In genomic region chr9:124770359-124771020, GRCh38 we compare ENCODE assay signal across 8 cellular contexts.
DNase-seq lines count a peak whose midpoint lies in the region; ATAC-seq and TF ChIP-seq lines count a peak whose summit lies in the region.

No MANE protein-coding gene starts in this region.

- H3K4me3 ChIP-seq in KMS-11 (IDR thresholded peaks at IDR 0.05; ENCODE audit: insufficient read depth, low read depth, low read length) (no peak overlapping the region), iPS-18a (ENCODE audit: low read length) (peak overlapping the region; percentile 89)

- peaks cover 32% of the 10 kb centered on the region for H3K4me1 Mint-ChIP-seq in activated naive CD8-positive, alpha-beta T cell (ENCODE audit: low read depth)

- no peaks in the 10 kb centered on the region for H3K9me3 Mint-ChIP-seq in activated naive CD8-positive, alpha-beta T cell (ENCODE audit: low read depth)

- H3K4me3 Mint-ChIP-seq in activated naive CD8-positive, alpha-beta T cell: peak overlapping the region; percentile 92

- H3K36me3 ChIP-seq in KMS-11 (ENCODE audit: insufficient read depth) (no peaks in the 10 kb centered on the region), iPS-18a (ENCODE audit: control insufficient read depth, low read depth, low read length) (no peaks in the 10 kb centered on the region)

- no peak for ATAC-seq in GM21529 (IDR thresholded peaks at IDR 0.05; ENCODE audit: unreplicated experiment)

- H3K9me3 ChIP-seq in iPS-18a (ENCODE audit: control insufficient read depth, low read depth, low read length): no peaks in the 10 kb centered on the region

- peak overlapping the region; percentile 90 for H2AFZ ChIP-seq in KMS-11 (ENCODE audit: low read depth)

- H3K27ac Mint-ChIP-seq in activated naive CD8-positive, alpha-beta T cell: no peak overlapping the region

- peak overlapping the region; percentile 88; the same call in 1 of the 2 replicates for H3K9ac ChIP-seq in KMS-11
- peak overlapping the region; percentile 91 for H3K9ac ChIP-seq in iPS-18a (ENCODE audit: low read length)

- H3K79me2 ChIP-seq in KMS-11 (ENCODE audit: insufficient read depth, low read depth): 0 out of 2 replicates have a peak, but pooled peaks cover 5% of the 10 kb centered on the region

- H3K4me1 ChIP-seq in KMS-11 (ENCODE audit: low read depth, poor library complexity, severe bottlenecking) (peaks cover 31% of the 10 kb centered on the region), iPS-18a (ENCODE audit: control insufficient read depth, low read depth, low read length) (peaks cover 39% of the 10 kb centered on the region)

- DNase-seq in DMS 273 (lab: John Stamatoyannopoulos, UW; ENCODE audit: unreplicated experiment): peak; percentile 67
- no peak for DNase-seq in DMS 273 treated with DMSO at 0.1 percent for 48 hours (lab: John Stamatoyannopoulos, UW)
- peak in 2 of 3 experiments; percentile 2 to 14 for DNase-seq in stimulated activated CD4-positive, alpha-beta T cell treated with anti-CD3 and anti-CD28 coated beads, TNF-alpha, amount 100 ng/mL, for 24 hours (ENCODE audit: low read depth in 3 of 3)
- DNase-seq in NCI-H226: no peak

- no peaks in the 10 kb centered on the region for H4K20me1 ChIP-seq in KMS-11 (ENCODE audit: insufficient read depth)

- H3K27me3 Mint-ChIP-seq in activated naive CD8-positive, alpha-beta T cell: peaks cover 54% of the 10 kb centered on the region

- H3K27me3 ChIP-seq in KMS-11 (ENCODE audit: insufficient read depth, low read depth): peaks cover 6% of the 10 kb centered on the region; the same call in 1 of the 2 replicates
- H3K27me3 ChIP-seq in iPS-18a (ENCODE audit: control insufficient read depth, insufficient read depth, low read length): peaks cover 21% of the 10 kb centered on the region

- no peak overlapping the region for H3K27ac ChIP-seq in KMS-11
- H3K27ac ChIP-seq in iPS-18a (ENCODE audit: low read length): peak overlapping the region; percentile 40

- TF ChIP-seq CTCF in KMS-11 (conservative IDR thresholded peaks at IDR 0.05; ENCODE audit: low read depth, low read length): no peak

- no peaks in the 10 kb centered on the region for H3K36me3 Mint-ChIP-seq in activated naive CD8-positive, alpha-beta T cell

- peak overlapping the region; percentile 91; the same call in 1 of the 2 replicates for H3K4me2 ChIP-seq in KMS-11

Comparison
In these comparisons a context has a peak if more than half of its experiments do, and no peak if none do; other contexts are left out.
1. DNase-seq: peak in DMS 273 (single experiment) and stimulated activated CD4-positive, alpha-beta T cell treated with anti-CD3 and anti-CD28 coated beads, TNF-alpha, amount 100 ng/mL, for 24 hours (2 of 3); none in DMS 273 treated with DMSO at 0.1 percent for 48 hours (single experiment) and NCI-H226 (single experiment).